In the genomic region with DNA sequence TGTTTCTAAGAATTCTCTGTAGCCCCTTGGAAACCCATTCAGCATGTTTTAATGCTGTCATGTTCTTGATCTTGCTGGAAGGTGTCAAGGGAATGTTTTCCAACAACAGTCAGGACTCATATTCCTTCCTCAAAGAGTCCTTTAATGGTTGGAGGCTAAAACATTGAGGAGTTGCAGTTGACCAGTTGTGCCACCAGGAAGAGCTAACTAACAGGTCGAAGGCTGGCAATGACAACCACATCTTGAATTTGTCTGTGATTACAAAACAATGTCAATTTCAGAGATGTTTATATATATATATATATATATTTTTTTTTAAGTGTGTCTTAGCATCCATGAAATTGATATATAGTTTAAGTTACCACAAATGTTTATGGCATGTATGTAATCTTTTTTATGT, we compare ENCODE assay signal across 11 cellular contexts.
DNase-seq lines count a peak whose midpoint lies in the region; TF ChIP-seq lines count a peak whose summit lies in the region.
"Had no signal": no experiment of that assay in that cellular context is flagged by ENCODE, and none has a peak within 500 bp of the region (broad histone marks: within the 10 kb centered on the region; RNA-seq: fewer than 3 reads in every experiment).

No MANE protein-coding gene starts in this region.

- H3K36me3 ChIP-seq in SK-N-SH (replicated peaks in 1 of 2; ENCODE audit: control insufficient read depth in 1 of 2, insufficient read depth in 2 of 2, low read length in 1 of 2) (no peaks in the 10 kb centered on the region), transverse colon (no peaks in the 10 kb centered on the region)

- no peak overlapping the region for H3K4me3 ChIP-seq in SK-N-SH (ENCODE audit: low read depth in 2 of 2, low read length in 1 of 2)
- no peak overlapping the region for H3K4me3 ChIP-seq in fibroblast of villous mesenchyme (ENCODE audit: low read depth, low read length)
- no peak overlapping the region for H3K4me3 ChIP-seq in transverse colon
- H3K4me3 ChIP-seq: lung had no signal

- H3K9ac ChIP-seq in SK-N-SH: no peak overlapping the region

- H4K20me1 ChIP-seq in SK-N-SH (ENCODE audit: insufficient read depth): no peaks in the 10 kb centered on the region

- no peaks in the 10 kb centered on the region for H3K27me3 ChIP-seq in SK-N-SH (ENCODE audit: insufficient read depth)
- no peaks in the 10 kb centered on the region for H3K27me3 ChIP-seq in transverse colon

- H3F3A ChIP-seq in SK-N-SH (replicated peaks; ENCODE audit: insufficient read depth): no peaks in the 10 kb centered on the region

- in situ Hi-C loops in transverse colon (cut with MboI; ENCODE audit: low pct_ligation_motif_present in 1 of 4, low pct_unique_long_range_greater_than_20kb in 1 of 4, low sequenced_read_pairs in 3 of 4): loop anchor here in 1 of 4 donors (25.0 kb wide), 1 partner anchor 1622 kb away; no protein-coding TSS in a partner anchor

- H3K27ac ChIP-seq in SK-N-SH (ENCODE audit: low read depth in 2 of 2, low read length in 1 of 2) (no peak overlapping the region), transverse colon (no peak overlapping the region)

- 60% methylated on average over 1 of the region's 1 CpG for WGBS in SK-N-SH (ENCODE audit: low lambda C conversion rate)
- WGBS in transverse colon (ENCODE audit: low coverage in 1 of 2), 2 donors: 45 to 50% methylated on average over 1 of the region's 1 CpG

- TF ChIP-seq POLR2A in transverse colon (IDR thresholded peaks at IDR 0.05): no peak

- no peak for TF ChIP-seq RAD21 in SK-N-SH (IDR thresholded peaks at IDR 0.05; ENCODE audit: low read length)

- DNase-seq in SIG-M5 treated with dmso at 0.1 percent for 504 hours (lab: John Stamatoyannopoulos, UW; ENCODE audit: unreplicated experiment) (peak; percentile 17), SIG-M5 (lab: John Stamatoyannopoulos, UW) (no peak), SK-N-SH (no peak), fibroblast of villous mesenchyme (ENCODE audit: low read depth) (no peak), transverse colon (no peak), SK-N-DZ (ENCODE audit: low spot score) (no peak), SKM-1 treated with dmso at 0.1 percent for 144 hours (lab: John Stamatoyannopoulos, UW; ENCODE audit: unreplicated experiment) (no peak)
- no peak for DNase-seq in NK-92 treated with Interleukin-12 subunit alpha and Interleukin-12 subunit beta, amount 100 ng/mL, for 24 hours (lab: John Stamatoyannopoulos, UW)
- DNase-seq: cerebellar nuclear complex, Kasumi-1 had no signal

- intact Hi-C loops in transverse colon (cut with DNase I; ENCODE audit: low total_unique reads): no loop called here

- H3K4me2 ChIP-seq in SK-N-SH: no peak overlapping the region

- no peaks in the 10 kb centered on the region for H3K9me2 ChIP-seq in SK-N-SH

- H3K4me1 ChIP-seq in SK-N-SH (ENCODE audit: control insufficient read depth in 1 of 2, insufficient read depth in 2 of 2, low read depth in 1 of 2, low read length in 1 of 2): peaks cover 0 to 8% of the 10 kb centered on the region in 2 experiments; a peak in 1 of 4 replicates
- H3K4me1 ChIP-seq in transverse colon: peaks cover 3 to 17% (median 7%) of the 10 kb centered on the region in 4 donors

- H3K9me3 ChIP-seq in SK-N-SH: no peaks in the 10 kb centered on the region
- no peaks in the 10 kb centered on the region for H3K9me3 ChIP-seq in transverse colon

- CTCF ChIA-PET in SK-N-SH (lab: Yijun Ruan, JAX): interaction anchor here (1.5 to 4.8 kb wide), 3 partner anchors 9 to 159 kb away, joined by 5 to 45 read pairs (median 35); no protein-coding TSS in a partner anchor

- TF ChIP-seq EP300 in SK-N-SH (IDR thresholded peaks at IDR 0.05; ENCODE audit: borderline replicate concordance in 1 of 2, low read depth in 1 of 2, low read length in 1 of 2) (no peak), transverse colon (IDR thresholded peaks at IDR 0.05; ENCODE audit: low read depth) (no peak)

- no peak overlapping the region for H2AFZ ChIP-seq in SK-N-SH (ENCODE audit: low read depth)

- peak; percentile 12; the same call in 1 of the 2 replicates for TF ChIP-seq CTCF in SK-N-SH (IDR thresholded peaks at IDR 0.05)
- peak; percentile 34 for TF ChIP-seq CTCF in fibroblast of villous mesenchyme (IDR thresholded peaks at IDR 0.05; ENCODE audit: insufficient read depth, low read depth, low read length)
- TF ChIP-seq CTCF in transverse colon (IDR thresholded peaks at IDR 0.05): peak in 4 of 5 experiments; percentile 19 to 45 (median 38)

- no peaks in the 10 kb centered on the region for H3K79me2 ChIP-seq in SK-N-SH (ENCODE audit: insufficient read depth)

- POLR2A ChIA-PET in SK-N-SH (lab: Yijun Ruan, JAX): no interaction called here

TF ChIP-seq in SK-N-SH, 30 proteins besides CTCF, POLR2A, EP300 and RAD21:
- no peak for TF ChIP-seq TCF12 (IDR thresholded peaks at IDR 0.05)
- no peak for TF ChIP-seq SMC3 (IDR thresholded peaks at IDR 0.05; ENCODE audit: low read depth, low read length)
- TF ChIP-seq GABPA (IDR thresholded peaks at IDR 0.05; ENCODE audit: low read depth): no peak
- no peak for TF ChIP-seq EZH2phosphoT487 (IDR thresholded peaks at IDR 0.05; ENCODE audit: borderline replicate concordance, low read depth)
- no peak for TF ChIP-seq FOXM1 (IDR thresholded peaks at IDR 0.05; ENCODE audit: low read depth)
- no peak for TF ChIP-seq TAF1 (IDR thresholded peaks at IDR 0.05; ENCODE audit: borderline replicate concordance, low read depth, low read length)
- TF ChIP-seq FOXJ3 (CRISPR knock-in tag; IDR thresholded peaks at IDR 0.05): no peak
- no peak for TF ChIP-seq SIN3A (IDR thresholded peaks at IDR 0.05; ENCODE audit: borderline replicate concordance, low read depth, low read length)
- TF ChIP-seq, protein P1, sequence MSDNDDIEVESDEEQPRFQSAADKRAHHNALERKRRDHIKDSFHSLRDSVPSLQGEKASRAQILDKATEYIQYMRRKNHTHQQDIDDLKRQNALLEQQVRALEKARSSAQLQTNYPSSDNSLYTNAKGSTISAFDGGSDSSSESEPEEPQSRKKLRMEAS (IDR thresholded peaks at IDR 0.05; ENCODE audit: low read depth): no peak
- TF ChIP-seq, protein P2, sequence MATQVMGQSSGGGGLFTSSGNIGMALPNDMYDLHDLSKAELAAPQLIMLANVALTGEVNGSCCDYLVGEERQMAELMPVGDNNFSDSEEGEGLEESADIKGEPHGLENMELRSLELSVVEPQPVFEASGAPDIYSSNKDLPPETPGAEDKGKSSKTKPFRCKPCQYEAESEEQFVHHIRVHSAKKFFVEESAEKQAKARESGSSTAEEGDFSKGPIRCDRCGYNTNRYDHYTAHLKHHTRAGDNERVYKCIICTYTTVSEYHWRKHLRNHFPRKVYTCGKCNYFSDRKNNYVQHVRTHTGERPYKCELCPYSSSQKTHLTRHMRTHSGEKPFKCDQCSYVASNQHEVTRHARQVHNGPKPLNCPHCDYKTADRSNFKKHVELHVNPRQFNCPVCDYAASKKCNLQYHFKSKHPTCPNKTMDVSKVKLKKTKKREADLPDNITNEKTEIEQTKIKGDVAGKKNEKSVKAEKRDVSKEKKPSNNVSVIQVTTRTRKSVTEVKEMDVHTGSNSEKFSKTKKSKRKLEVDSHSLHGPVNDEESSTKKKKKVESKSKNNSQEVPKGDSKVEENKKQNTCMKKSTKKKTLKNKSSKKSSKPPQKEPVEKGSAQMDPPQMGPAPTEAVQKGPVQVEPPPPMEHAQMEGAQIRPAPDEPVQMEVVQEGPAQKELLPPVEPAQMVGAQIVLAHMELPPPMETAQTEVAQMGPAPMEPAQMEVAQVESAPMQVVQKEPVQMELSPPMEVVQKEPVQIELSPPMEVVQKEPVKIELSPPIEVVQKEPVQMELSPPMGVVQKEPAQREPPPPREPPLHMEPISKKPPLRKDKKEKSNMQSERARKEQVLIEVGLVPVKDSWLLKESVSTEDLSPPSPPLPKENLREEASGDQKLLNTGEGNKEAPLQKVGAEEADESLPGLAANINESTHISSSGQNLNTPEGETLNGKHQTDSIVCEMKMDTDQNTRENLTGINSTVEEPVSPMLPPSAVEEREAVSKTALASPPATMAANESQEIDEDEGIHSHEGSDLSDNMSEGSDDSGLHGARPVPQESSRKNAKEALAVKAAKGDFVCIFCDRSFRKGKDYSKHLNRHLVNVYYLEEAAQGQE (IDR thresholded peaks at IDR 0.05; ENCODE audit: low read depth, low read length): no peak
- TF ChIP-seq RXRA (IDR thresholded peaks at IDR 0.05; ENCODE audit: borderline replicate concordance, low read depth): no peak
- TF ChIP-seq YY1 (IDR thresholded peaks at IDR 0.05; ENCODE audit: low read depth): no peak
- no peak for TF ChIP-seq JUND (IDR thresholded peaks at IDR 0.05)
- no peak for TF ChIP-seq FOSL2 (IDR thresholded peaks at IDR 0.05; ENCODE audit: borderline replicate concordance, low read depth)
- no peak for TF ChIP-seq TEAD4 (IDR thresholded peaks at IDR 0.05; ENCODE audit: borderline replicate concordance, insufficient read depth)
- TF ChIP-seq GATA2 (CRISPR knock-in tag; IDR thresholded peaks at IDR 0.05): no peak
- TF ChIP-seq, protein P3, sequence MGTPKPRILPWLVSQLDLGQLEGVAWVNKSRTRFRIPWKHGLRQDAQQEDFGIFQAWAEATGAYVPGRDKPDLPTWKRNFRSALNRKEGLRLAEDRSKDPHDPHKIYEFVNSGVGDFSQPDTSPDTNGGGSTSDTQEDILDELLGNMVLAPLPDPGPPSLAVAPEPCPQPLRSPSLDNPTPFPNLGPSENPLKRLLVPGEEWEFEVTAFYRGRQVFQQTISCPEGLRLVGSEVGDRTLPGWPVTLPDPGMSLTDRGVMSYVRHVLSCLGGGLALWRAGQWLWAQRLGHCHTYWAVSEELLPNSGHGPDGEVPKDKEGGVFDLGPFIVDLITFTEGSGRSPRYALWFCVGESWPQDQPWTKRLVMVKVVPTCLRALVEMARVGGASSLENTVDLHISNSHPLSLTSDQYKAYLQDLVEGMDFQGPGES (IDR thresholded peaks at IDR 0.05; ENCODE audit: low read depth, low read length): no peak
- TF ChIP-seq, protein P4, sequence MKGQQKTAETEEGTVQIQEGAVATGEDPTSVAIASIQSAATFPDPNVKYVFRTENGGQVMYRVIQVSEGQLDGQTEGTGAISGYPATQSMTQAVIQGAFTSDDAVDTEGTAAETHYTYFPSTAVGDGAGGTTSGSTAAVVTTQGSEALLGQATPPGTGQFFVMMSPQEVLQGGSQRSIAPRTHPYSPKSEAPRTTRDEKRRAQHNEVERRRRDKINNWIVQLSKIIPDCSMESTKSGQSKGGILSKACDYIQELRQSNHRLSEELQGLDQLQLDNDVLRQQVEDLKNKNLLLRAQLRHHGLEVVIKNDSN (IDR thresholded peaks at IDR 0.05; ENCODE audit: borderline replicate concordance, low read depth): no peak
